In genomic region chr1:58926177-58926576, GRCh38 we compare ENCODE assay signal across 19 cellular contexts.
DNase-seq lines count a peak whose midpoint lies in the region; ATAC-seq, FAIRE-seq and TF ChIP-seq lines count a peak whose summit lies in the region.
"Had no signal": no experiment of that assay in that cellular context is flagged by ENCODE, and none has a peak within 500 bp of the region (broad histone marks: within the 10 kb centered on the region; RNA-seq: fewer than 3 reads in every experiment).

No MANE protein-coding gene starts in this region.

- TF ChIP-seq CTCF in AG10803 (conservative IDR thresholded peaks at IDR 0.05; ENCODE audit: low read length), result no peak
- TF ChIP-seq CTCF in MM.1S (IDR thresholded peaks at IDR 0.05; ENCODE audit: low read length), result no peak
- no peak for TF ChIP-seq CTCF in K562 (IDR thresholded peaks at IDR 0.05 in 2 of 3, conservative IDR thresholded peaks at IDR 0.05 in 1 of 3; ENCODE audit: insufficient read depth in 2 of 3, low read depth in 1 of 3, low read length in 3 of 3)
- TF ChIP-seq CTCF in hepatocyte (IDR thresholded peaks at IDR 0.05; ENCODE audit: poor library complexity), result no peak
- TF ChIP-seq CTCF in kidney (IDR thresholded peaks at IDR 0.05; ENCODE audit: borderline replicate concordance, extremely low read depth, insufficient read depth), result no peak

- no TSS peak for BruUV-seq in K562 (replicated peaks; lab: Mats Ljungman, UMichigan)

- no peak overlapping the region for H3K4me3 ChIP-seq in AG10803 (ENCODE audit: low read length)
- no peak overlapping the region for H3K4me3 ChIP-seq in MM.1S (ENCODE audit: low read length)
- H3K4me3 ChIP-seq in K562, result no peak overlapping the region
- H3K4me3 ChIP-seq in hepatocyte, result no peak overlapping the region
- H3K4me3 ChIP-seq in kidney (ENCODE audit: low read length in 2 of 2), result no peak overlapping the region

- TF ChIP-seq POLR2A in K562 (conservative IDR thresholded peaks at IDR 0.05), result no peak

- in situ Hi-C loops in K562 (cut with MboI), result no loop called here

- POLR2A ChIA-PET in K562 (lab: Yijun Ruan, JAX), result interaction anchor here (1.1 to 1.4 kb wide), 2 partner anchors 17 to 35 kb away, joined by 3 read pairs; no protein-coding TSS in a partner anchor

- peak; percentile 11 for DNase-seq in AG10803 (ENCODE audit: low read depth)
- DNase-seq in MM.1S, result no peak
- DNase-seq in K562 (ENCODE audit: extremely low read depth in 1 of 4, low spot score in 3 of 4), result no peak
- no peak for DNase-seq in hepatocyte (ENCODE audit: low spot score)
- DNase-seq in ureter (ENCODE audit: low spot score), result no peak
- no peak for DNase-seq in kidney
- no peak for DNase-seq in NCI-H748 treated with DMSO at 0.1 percent for 48 hours (lab: John Stamatoyannopoulos, UW)
- DNase-seq: DMS53, GDM1, H7, Kasumi-1, NCI-H1048, NCI-H146, NCI-H2029, NCI-H2171, NCI-H345, SHP77 had no signal

- H3F3A ChIP-seq in MM.1S (ENCODE audit: insufficient read depth, low read length), result peaks cover 5% of the 10 kb centered on the region; the same call in 1 of the 2 replicates

- intact Hi-C loops in K562 (cut with micrococcal nuclease) (no loop called here), kidney (cut with DNase I) (no loop called here)

- H3K27me3 ChIP-seq in MM.1S (replicated peaks; ENCODE audit: insufficient read depth, low read length) (no peaks in the 10 kb centered on the region), K562 (ENCODE audit: control insufficient read depth in 2 of 2, insufficient read depth in 2 of 2, low read length in 2 of 2) (peaks cover 0 to 3% of the 10 kb centered on the region in 2 experiments; a peak in 1 of 5 replicates), hepatocyte (no peaks in the 10 kb centered on the region)

- 0% methylated on average over 1 of the region's 1 CpG for WGBS in K562 (ENCODE audit: insufficient coverage, low coverage, missing lambda C conversion rate)
- WGBS in hepatocyte (ENCODE audit: low lambda C conversion rate, missing lambda C conversion rate), result 90% methylated on average over 1 of the region's 1 CpG

- no peaks in the 10 kb centered on the region for H4K20me1 ChIP-seq in MM.1S (ENCODE audit: insufficient read depth, low read length)
- H4K20me1 ChIP-seq in K562 (replicated peaks; ENCODE audit: control insufficient read depth, insufficient read depth, low read length), result no peaks in the 10 kb centered on the region; the same call in 1 of the 2 replicates
- no peaks in the 10 kb centered on the region for H4K20me1 ChIP-seq in hepatocyte (ENCODE audit: insufficient read depth, poor library complexity, severe bottlenecking)

- no peaks in the 10 kb centered on the region for H3K9me2 ChIP-seq in MM.1S (replicated peaks; ENCODE audit: insufficient read depth, low read length)
- H3K9me2 ChIP-seq in hepatocyte (replicated peaks; ENCODE audit: insufficient read depth), result no peaks in the 10 kb centered on the region

- H3K4me2 ChIP-seq in MM.1S (ENCODE audit: low read depth, low read length), result peak overlapping the region; percentile 30; the same call in 1 of the 2 replicates
- H3K4me2 ChIP-seq in K562 (ENCODE audit: insufficient read depth, low read length), result no peak overlapping the region
- no peak overlapping the region for H3K4me2 ChIP-seq in hepatocyte

- ATAC-seq in K562 (no peak), GM18517 (IDR thresholded peaks at IDR 0.05; ENCODE audit: unreplicated experiment) (no peak)

- H3K79me2 ChIP-seq in MM.1S (ENCODE audit: low read length) (no peaks in the 10 kb centered on the region), K562 (ENCODE audit: control insufficient read depth, insufficient read depth, low read length) (no peaks in the 10 kb centered on the region), hepatocyte (no peaks in the 10 kb centered on the region)

- CTCF ChIA-PET in K562 (lab: Yijun Ruan, JAX; ENCODE audit: low intra/inter-chr PET ratio), result no interaction called here

- TF ChIP-seq EP300 in K562 (IDR thresholded peaks at IDR 0.05; ENCODE audit: low read length), result no peak

- peaks cover 27% of the 10 kb centered on the region for H3K4me1 ChIP-seq in MM.1S (ENCODE audit: low read length)
- peaks cover 11 to 16% of the 10 kb centered on the region in 2 experiments for H3K4me1 ChIP-seq in K562 (replicated peaks in 1 of 2; ENCODE audit: control insufficient read depth in 2 of 2, insufficient read depth in 2 of 2, low read length in 2 of 2)
- H3K4me1 ChIP-seq in hepatocyte (ENCODE audit: insufficient read depth), result peaks cover 66% of the 10 kb centered on the region
- H3K4me1 ChIP-seq in kidney (ENCODE audit: control insufficient read depth in 1 of 2, insufficient read depth in 1 of 2, low read depth in 1 of 2, low read length in 2 of 2), result peaks cover 7 to 13% of the 10 kb centered on the region in 2 donors

- H3K9me1 ChIP-seq in K562 (ENCODE audit: control insufficient read depth, insufficient read depth, low read length), result no peaks in the 10 kb centered on the region

- H2AFZ ChIP-seq in MM.1S (ENCODE audit: low read length), result no peak overlapping the region
- no peak overlapping the region for H2AFZ ChIP-seq in K562 (ENCODE audit: low read depth, low read length)
- H2AFZ ChIP-seq in hepatocyte, result no peak overlapping the region

- no peaks in the 10 kb centered on the region for H3K36me3 ChIP-seq in MM.1S (replicated peaks; ENCODE audit: insufficient read depth, low read length)
- H3K36me3 ChIP-seq in K562 (ENCODE audit: control insufficient read depth, insufficient read depth, low read length), result no peaks in the 10 kb centered on the region
- H3K36me3 ChIP-seq in hepatocyte (replicated peaks; ENCODE audit: insufficient read depth, low read depth), result no peaks in the 10 kb centered on the region
- H3K36me3 ChIP-seq in kidney (ENCODE audit: control insufficient read depth in 1 of 2, insufficient read depth in 2 of 2, low read length in 2 of 2), result no peaks in the 10 kb centered on the region

- FAIRE-seq in K562 (lab: Jason Lieb, UNC) (peak; percentile 58), kidney (lab: Jason Lieb, UNC) (no peak)

- no peak for TF ChIP-seq RAD21 in K562 (CRISPR knock-in tag; conservative IDR thresholded peaks at IDR 0.05 in 1 of 2, IDR thresholded peaks at IDR 0.05 in 1 of 2)

- no peak overlapping the region for H3K9ac ChIP-seq in MM.1S (ENCODE audit: low read length)
- H3K9ac ChIP-seq in K562 (ENCODE audit: insufficient read depth in 1 of 2, low read depth in 2 of 2, low read length in 2 of 2), result no peak overlapping the region
- no peak overlapping the region for H3K9ac ChIP-seq in kidney (ENCODE audit: low read length in 2 of 2)

- H3K9me3 ChIP-seq in MM.1S (replicated peaks; ENCODE audit: insufficient read depth, low read length), result no peaks in the 10 kb centered on the region
- no peaks in the 10 kb centered on the region for H3K9me3 ChIP-seq in K562 (replicated peaks; ENCODE audit: control insufficient read depth, insufficient read depth, low read depth, low read length)
- no peaks in the 10 kb centered on the region for H3K9me3 ChIP-seq in hepatocyte (ENCODE audit: low read depth)
- no peaks in the 10 kb centered on the region for H3K9me3 ChIP-seq in kidney (ENCODE audit: control insufficient read depth in 1 of 2, low read length in 2 of 2)

- no peak overlapping the region for H3K27ac ChIP-seq in MM.1S (ENCODE audit: low read length)
- H3K27ac ChIP-seq in K562 (ENCODE audit: extremely low read depth, low read depth, low read length), result no peak overlapping the region
- H3K27ac ChIP-seq in hepatocyte, result peak overlapping the region; percentile 32
- H3K27ac ChIP-seq in kidney (ENCODE audit: low read depth in 2 of 2, low read length in 2 of 2), result no peak overlapping the region
- H3K27ac ChIP-seq: C4-2B had no signal

TF ChIP-seq in K562, 482 proteins besides CTCF, POLR2A, EP300 and RAD21 (continues in another document):
- TF ChIP-seq SIRT6 (IDR thresholded peaks at IDR 0.05; ENCODE audit: low read depth, low read length) (no peak), PTRF (tag; IDR thresholded peaks at IDR 0.05) (no peak), KLF16 (IDR thresholded peaks at IDR 0.05) (no peak), RBM22 (IDR thresholded peaks at IDR 0.05; ENCODE audit: low read depth, low read length, poor library complexity, severe bottlenecking) (no peak), POLR2AphosphoS2 (IDR thresholded peaks at IDR 0.05; ENCODE audit: low read length) (no peak), NR0B1 (IDR thresholded peaks at IDR 0.05; ENCODE audit: partially characterized antibody) (no peak), TFAM (CRISPR knock-in tag; conservative IDR thresholded peaks at IDR 0.05) (no peak), FOXO4 (CRISPR knock-in tag; IDR thresholded peaks at IDR 0.05) (no peak), VEZF1 (CRISPR knock-in tag; IDR thresholded peaks at IDR 0.05) (no peak)
